ENCODE assay signal across 26 cellular contexts in the genomic region with DNA sequence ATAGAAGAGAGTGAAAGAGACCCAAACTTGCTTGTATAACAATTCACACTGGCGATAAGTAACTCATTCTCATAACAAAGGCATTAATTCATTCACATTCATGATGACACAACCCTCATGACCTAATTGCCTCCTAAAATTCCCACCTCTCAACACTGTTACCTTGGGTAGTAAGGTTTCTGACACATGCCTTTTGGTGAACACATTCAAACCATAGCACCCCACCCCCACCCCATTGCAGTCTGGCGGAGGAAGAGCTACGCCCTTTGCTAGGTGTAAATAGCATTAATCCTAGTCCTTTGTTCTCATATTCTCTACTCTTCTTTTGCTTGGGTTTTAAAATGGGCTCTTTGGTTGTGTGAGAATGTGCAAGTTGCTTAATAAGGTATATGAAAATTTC.
"Had no signal": no experiment of that assay in that cellular context is flagged by ENCODE, and none has a peak within 500 bp of the region (broad histone marks: within the 10 kb centered on the region; RNA-seq: fewer than 3 reads in every experiment).

No MANE protein-coding gene starts in this region.

- DNase-seq: cerebellar nuclear complex; cortex of kidney; effector memory CD8-positive, alpha-beta T cell; foreskin fibroblast; gastrocnemius medialis; head of caudate nucleus; left lung; mesenchymal stem cell; midbrain; naive thymus-derived CD8-positive, alpha-beta T cell; nephron progenitor cell; occipital lobe; ovary; posterior cingulate gyrus; psoas muscle; right cardiac atrium; spleen; stimulated activated CD4-positive, alpha-beta T cell treated with anti-CD3 and anti-CD28 coated beads, Interleukin-4, amount 100 ng/mL, for 4 hours; stimulated activated naive B cell treated with anti-CD40 and anti-IgM and Interleukin-4, amounts not matched to agents 10 μg/mL and 1 μg/mL and 100 μg/mL, for 72 hours; upper lobe of left lung had no signal

- ATAC-seq: effector memory CD8-positive, alpha-beta T cell; esophagus mucosa; gastrocnemius medialis; left lung; naive thymus-derived CD8-positive, alpha-beta T cell; psoas muscle; right cardiac atrium; stimulated activated naive B cell treated with anti-CD40 and anti-IgM and Interleukin-4, amounts not matched to agents 10 μg/mL and 1 μg/mL and 100 μg/mL, for 72 hours had no signal

- H3K4me3 ChIP-seq: gastrocnemius medialis, left lung, ovary, psoas muscle, skin epidermis, spleen, thoracic aorta, tibial nerve, upper lobe of left lung had no signal

- H3K27me3 Mint-ChIP-seq: effector memory CD8-positive, alpha-beta T cell; stimulated activated naive B cell treated with anti-CD40 and anti-IgM and Interleukin-4, amounts not matched to agents 10 μg/mL and 1 μg/mL and 100 μg/mL, for 72 hours; stimulated activated naive CD8-positive, alpha-beta T cell treated with anti-CD3 and anti-CD28 coated beads, Interleukin-15, Interleukin-2, amounts not matched to agents 100 ng/mL and 50 ng/mL, for 24 hours had no signal

- H3K4me3 Mint-ChIP-seq: effector memory CD8-positive, alpha-beta T cell; naive thymus-derived CD8-positive, alpha-beta T cell; nephron progenitor cell; stimulated activated naive B cell treated with anti-CD40 and anti-IgM and Interleukin-4, amounts not matched to agents 10 μg/mL and 1 μg/mL and 100 μg/mL, for 72 hours; stimulated activated naive CD8-positive, alpha-beta T cell treated with anti-CD3 and anti-CD28 coated beads, Interleukin-15, Interleukin-2, amounts not matched to agents 100 ng/mL and 50 ng/mL, for 24 hours had no signal

- H3K27ac Mint-ChIP-seq: effector memory CD8-positive, alpha-beta T cell; naive thymus-derived CD8-positive, alpha-beta T cell; nephron progenitor cell; stimulated activated naive B cell treated with anti-CD40 and anti-IgM and Interleukin-4, amounts not matched to agents 10 μg/mL and 1 μg/mL and 100 μg/mL, for 72 hours; stimulated activated naive CD8-positive, alpha-beta T cell treated with anti-CD3 and anti-CD28 coated beads, Interleukin-15, Interleukin-2, amounts not matched to agents 100 ng/mL and 50 ng/mL, for 24 hours had no signal

- H3K27me3 ChIP-seq: gastrocnemius medialis, left lung, ovary, spleen, tibial nerve, upper lobe of left lung had no signal

- H3K27ac ChIP-seq: epithelial cell of prostate, gastrocnemius medialis, left lung, ovary, psoas muscle, skin epidermis, spleen, thoracic aorta, tibial nerve, upper lobe of left lung had no signal

- H3K4me1 ChIP-seq: gastrocnemius medialis, left lung, psoas muscle, spleen, upper lobe of left lung had no signal

- H3K4me1 Mint-ChIP-seq: naive thymus-derived CD8-positive, alpha-beta T cell; nephron progenitor cell; stimulated activated naive B cell treated with anti-CD40 and anti-IgM and Interleukin-4, amounts not matched to agents 10 μg/mL and 1 μg/mL and 100 μg/mL, for 72 hours had no signal

- H3K36me3 Mint-ChIP-seq: naive thymus-derived CD8-positive, alpha-beta T cell; stimulated activated naive B cell treated with anti-CD40 and anti-IgM and Interleukin-4, amounts not matched to agents 10 μg/mL and 1 μg/mL and 100 μg/mL, for 72 hours had no signal

- H3K9me3 Mint-ChIP-seq: effector memory CD8-positive, alpha-beta T cell; naive thymus-derived CD8-positive, alpha-beta T cell; nephron progenitor cell; stimulated activated naive B cell treated with anti-CD40 and anti-IgM and Interleukin-4, amounts not matched to agents 10 μg/mL and 1 μg/mL and 100 μg/mL, for 72 hours; stimulated activated naive CD8-positive, alpha-beta T cell treated with anti-CD3 and anti-CD28 coated beads, Interleukin-15, Interleukin-2, amounts not matched to agents 100 ng/mL and 50 ng/mL, for 24 hours had no signal

- H3K36me3 ChIP-seq: gastrocnemius medialis, left lung, ovary, spleen, thoracic aorta, tibial nerve, upper lobe of left lung had no signal
